ENCODE assay signal across 1 cellular context in the genomic region with DNA sequence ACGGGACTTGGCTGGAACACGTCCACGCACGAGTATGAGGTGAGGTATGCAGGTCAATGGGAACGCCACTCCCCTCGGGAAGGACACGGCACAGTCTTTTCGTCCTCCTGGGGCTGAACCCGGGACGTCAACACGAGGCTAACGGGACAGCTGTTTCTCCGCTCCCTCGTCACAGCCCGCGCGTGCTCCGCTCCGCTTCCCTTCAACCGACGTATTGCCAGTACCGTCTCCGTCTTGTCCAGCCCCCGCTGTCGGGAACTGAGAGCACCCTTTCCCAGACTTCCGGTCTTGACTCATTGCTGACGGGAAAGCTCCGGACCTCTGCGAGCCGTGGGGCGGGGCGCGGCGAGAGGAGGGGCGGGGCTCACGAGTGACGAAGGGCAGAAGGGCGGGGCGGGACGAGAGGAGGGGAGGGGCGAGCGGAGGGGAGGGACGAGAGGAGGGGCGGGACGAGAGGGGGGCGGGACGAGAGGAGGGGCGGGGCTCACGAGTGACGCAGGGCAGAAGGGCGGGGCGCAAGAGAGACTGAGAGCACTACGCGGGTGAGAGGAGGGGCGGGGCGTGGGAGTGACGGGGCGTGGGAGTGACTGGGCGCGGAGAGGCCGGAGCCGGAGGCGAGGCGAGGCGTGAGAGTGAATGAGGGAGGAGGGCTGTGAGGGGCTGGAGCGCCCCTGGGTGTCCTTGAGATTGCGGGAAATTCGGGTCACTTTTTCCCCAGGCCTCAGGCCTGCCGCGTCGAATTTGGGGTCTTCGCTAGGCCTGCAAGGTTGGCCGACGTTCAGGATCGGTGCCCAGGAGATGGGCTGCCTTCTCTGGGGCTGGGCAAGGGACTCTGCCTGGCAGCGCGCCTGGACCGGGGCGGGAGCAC.
TF ChIP-seq lines count a peak whose summit lies in the region.

No MANE protein-coding gene starts in this region.

TF ChIP-seq in HepG2, 621 proteins besides CTCF, POLR2A, EP300 and RAD21 (continued from another document and continues in another):
- peak; percentile 83; the same call in 1 of the 2 replicates for TF ChIP-seq TARDBP (CRISPR knock-in tag; IDR thresholded peaks at IDR 0.05)
- peak; percentile 40; the same call in 1 of the 2 replicates for TF ChIP-seq ZNF292 (CRISPR knock-in tag; IDR thresholded peaks at IDR 0.05; ENCODE audit: borderline replicate concordance, low read depth)
- TF ChIP-seq NCOA2 (CRISPR knock-in tag; IDR thresholded peaks at IDR 0.05), result peak; percentile 67
- peak; percentile 70; the same call in 1 of the 2 replicates for TF ChIP-seq TFE3 (CRISPR knock-in tag; IDR thresholded peaks at IDR 0.05)
- no peak for TF ChIP-seq ZNF75D (CRISPR knock-in tag; IDR thresholded peaks at IDR 0.05; ENCODE audit: borderline replicate concordance)
- peak; percentile 95 for TF ChIP-seq ZBTB21 (CRISPR knock-in tag; IDR thresholded peaks at IDR 0.05)
- TF ChIP-seq, protein P1, sequence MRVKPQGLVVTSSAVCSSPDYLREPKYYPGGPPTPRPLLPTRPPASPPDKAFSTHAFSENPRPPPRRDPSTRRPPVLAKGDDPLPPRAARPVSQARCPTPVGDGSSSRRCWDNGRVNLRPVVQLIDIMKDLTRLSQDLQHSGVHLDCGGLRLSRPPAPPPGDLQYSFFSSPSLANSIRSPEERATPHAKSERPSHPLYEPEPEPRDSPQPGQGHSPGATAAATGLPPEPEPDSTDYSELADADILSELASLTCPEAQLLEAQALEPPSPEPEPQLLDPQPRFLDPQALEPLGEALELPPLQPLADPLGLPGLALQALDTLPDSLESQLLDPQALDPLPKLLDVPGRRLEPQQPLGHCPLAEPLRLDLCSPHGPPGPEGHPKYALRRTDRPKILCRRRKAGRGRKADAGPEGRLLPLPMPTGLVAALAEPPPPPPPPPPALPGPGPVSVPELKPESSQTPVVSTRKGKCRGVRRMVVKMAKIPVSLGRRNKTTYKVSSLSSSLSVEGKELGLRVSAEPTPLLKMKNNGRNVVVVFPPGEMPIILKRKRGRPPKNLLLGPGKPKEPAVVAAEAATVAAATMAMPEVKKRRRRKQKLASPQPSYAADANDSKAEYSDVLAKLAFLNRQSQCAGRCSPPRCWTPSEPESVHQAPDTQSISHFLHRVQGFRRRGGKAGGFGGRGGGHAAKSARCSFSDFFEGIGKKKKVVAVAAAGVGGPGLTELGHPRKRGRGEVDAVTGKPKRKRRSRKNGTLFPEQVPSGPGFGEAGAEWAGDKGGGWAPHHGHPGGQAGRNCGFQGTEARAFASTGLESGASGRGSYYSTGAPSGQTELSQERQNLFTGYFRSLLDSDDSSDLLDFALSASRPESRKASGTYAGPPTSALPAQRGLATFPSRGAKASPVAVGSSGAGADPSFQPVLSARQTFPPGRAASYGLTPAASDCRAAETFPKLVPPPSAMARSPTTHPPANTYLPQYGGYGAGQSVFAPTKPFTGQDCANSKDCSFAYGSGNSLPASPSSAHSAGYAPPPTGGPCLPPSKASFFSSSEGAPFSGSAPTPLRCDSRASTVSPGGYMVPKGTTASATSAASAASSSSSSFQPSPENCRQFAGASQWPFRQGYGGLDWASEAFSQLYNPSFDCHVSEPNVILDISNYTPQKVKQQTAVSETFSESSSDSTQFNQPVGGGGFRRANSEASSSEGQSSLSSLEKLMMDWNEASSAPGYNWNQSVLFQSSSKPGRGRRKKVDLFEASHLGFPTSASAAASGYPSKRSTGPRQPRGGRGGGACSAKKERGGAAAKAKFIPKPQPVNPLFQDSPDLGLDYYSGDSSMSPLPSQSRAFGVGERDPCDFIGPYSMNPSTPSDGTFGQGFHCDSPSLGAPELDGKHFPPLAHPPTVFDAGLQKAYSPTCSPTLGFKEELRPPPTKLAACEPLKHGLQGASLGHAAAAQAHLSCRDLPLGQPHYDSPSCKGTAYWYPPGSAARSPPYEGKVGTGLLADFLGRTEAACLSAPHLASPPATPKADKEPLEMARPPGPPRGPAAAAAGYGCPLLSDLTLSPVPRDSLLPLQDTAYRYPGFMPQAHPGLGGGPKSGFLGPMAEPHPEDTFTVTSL (CRISPR knock-in tag; IDR thresholded peaks at IDR 0.05; ENCODE audit: borderline replicate concordance), result peak; percentile 64; the same call in 1 of the 2 replicates
- TF ChIP-seq, protein P2, sequence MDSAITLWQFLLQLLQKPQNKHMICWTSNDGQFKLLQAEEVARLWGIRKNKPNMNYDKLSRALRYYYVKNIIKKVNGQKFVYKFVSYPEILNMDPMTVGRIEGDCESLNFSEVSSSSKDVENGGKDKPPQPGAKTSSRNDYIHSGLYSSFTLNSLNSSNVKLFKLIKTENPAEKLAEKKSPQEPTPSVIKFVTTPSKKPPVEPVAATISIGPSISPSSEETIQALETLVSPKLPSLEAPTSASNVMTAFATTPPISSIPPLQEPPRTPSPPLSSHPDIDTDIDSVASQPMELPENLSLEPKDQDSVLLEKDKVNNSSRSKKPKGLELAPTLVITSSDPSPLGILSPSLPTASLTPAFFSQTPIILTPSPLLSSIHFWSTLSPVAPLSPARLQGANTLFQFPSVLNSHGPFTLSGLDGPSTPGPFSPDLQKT (CRISPR knock-in tag; IDR thresholded peaks at IDR 0.05; ENCODE audit: borderline replicate concordance), result peak; percentile 50; the same call in 1 of the 2 replicates
- TF ChIP-seq, protein P3, sequence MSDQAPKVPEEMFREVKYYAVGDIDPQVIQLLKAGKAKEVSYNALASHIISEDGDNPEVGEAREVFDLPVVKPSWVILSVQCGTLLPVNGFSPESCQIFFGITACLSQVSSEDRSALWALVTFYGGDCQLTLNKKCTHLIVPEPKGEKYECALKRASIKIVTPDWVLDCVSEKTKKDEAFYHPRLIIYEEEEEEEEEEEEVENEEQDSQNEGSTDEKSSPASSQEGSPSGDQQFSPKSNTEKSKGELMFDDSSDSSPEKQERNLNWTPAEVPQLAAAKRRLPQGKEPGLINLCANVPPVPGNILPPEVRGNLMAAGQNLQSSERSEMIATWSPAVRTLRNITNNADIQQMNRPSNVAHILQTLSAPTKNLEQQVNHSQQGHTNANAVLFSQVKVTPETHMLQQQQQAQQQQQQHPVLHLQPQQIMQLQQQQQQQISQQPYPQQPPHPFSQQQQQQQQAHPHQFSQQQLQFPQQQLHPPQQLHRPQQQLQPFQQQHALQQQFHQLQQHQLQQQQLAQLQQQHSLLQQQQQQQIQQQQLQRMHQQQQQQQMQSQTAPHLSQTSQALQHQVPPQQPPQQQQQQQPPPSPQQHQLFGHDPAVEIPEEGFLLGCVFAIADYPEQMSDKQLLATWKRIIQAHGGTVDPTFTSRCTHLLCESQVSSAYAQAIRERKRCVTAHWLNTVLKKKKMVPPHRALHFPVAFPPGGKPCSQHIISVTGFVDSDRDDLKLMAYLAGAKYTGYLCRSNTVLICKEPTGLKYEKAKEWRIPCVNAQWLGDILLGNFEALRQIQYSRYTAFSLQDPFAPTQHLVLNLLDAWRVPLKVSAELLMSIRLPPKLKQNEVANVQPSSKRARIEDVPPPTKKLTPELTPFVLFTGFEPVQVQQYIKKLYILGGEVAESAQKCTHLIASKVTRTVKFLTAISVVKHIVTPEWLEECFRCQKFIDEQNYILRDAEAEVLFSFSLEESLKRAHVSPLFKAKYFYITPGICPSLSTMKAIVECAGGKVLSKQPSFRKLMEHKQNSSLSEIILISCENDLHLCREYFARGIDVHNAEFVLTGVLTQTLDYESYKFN (CRISPR knock-in tag; conservative IDR thresholded peaks at IDR 0.05), result peak; percentile 35; the same call in 1 of the 2 replicates
- 0 out of 2 replicates have a peak, but pooled peaks have one; percentile 22 for TF ChIP-seq MEIS1 (CRISPR knock-in tag; IDR thresholded peaks at IDR 0.05; ENCODE audit: borderline replicate concordance)
- TF ChIP-seq HNRNPLL (IDR thresholded peaks at IDR 0.05; ENCODE audit: low read depth, low read length, poor library complexity, severe bottlenecking), result peak; percentile 11
- no peak for TF ChIP-seq PRPF4 (IDR thresholded peaks at IDR 0.05; ENCODE audit: low read depth, low read length, poor library complexity, severe bottlenecking)
- TF ChIP-seq ZC3H4 (CRISPR knock-in tag; IDR thresholded peaks at IDR 0.05; ENCODE audit: borderline replicate concordance), result no peak
- TF ChIP-seq HIVEP1 (CRISPR knock-in tag; IDR thresholded peaks at IDR 0.05), result 0 out of 2 replicates have a peak, but pooled peaks have one; percentile 10
- TF ChIP-seq, protein P4, sequence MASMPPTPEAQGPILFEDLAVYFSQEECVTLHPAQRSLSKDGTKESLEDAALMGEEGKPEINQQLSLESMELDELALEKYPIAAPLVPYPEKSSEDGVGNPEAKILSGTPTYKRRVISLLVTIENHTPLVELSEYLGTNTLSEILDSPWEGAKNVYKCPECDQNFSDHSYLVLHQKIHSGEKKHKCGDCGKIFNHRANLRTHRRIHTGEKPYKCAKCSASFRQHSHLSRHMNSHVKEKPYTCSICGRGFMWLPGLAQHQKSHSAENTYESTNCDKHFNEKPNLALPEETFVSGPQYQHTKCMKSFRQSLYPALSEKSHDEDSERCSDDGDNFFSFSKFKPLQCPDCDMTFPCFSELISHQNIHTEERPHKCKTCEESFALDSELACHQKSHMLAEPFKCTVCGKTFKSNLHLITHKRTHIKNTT (CRISPR knock-in tag; IDR thresholded peaks at IDR 0.05), result no peak
- TF ChIP-seq TCF12 (IDR thresholded peaks at IDR 0.05), result no peak
- peak; percentile 19; the same call in 1 of the 2 replicates for TF ChIP-seq TCF12 (CRISPR knock-in tag; IDR thresholded peaks at IDR 0.05)
- no peak for TF ChIP-seq FOXA1 (IDR thresholded peaks at IDR 0.05)
- TF ChIP-seq FOXA1 (CRISPR knock-in tag; IDR thresholded peaks at IDR 0.05), result peak; percentile 49; the same call in 1 of the 2 replicates
- peak; percentile 79; the same call in 1 of the 2 replicates for TF ChIP-seq CBX5 (CRISPR knock-in tag; IDR thresholded peaks at IDR 0.05; ENCODE audit: borderline replicate concordance)
- no peak for TF ChIP-seq SMYD3 (CRISPR knock-in tag; IDR thresholded peaks at IDR 0.05)
- TF ChIP-seq AGO1 (IDR thresholded peaks at IDR 0.05; ENCODE audit: low read depth, low read length, poor library complexity, severe bottlenecking), result no peak
- peak; percentile 71 for TF ChIP-seq RBFOX2 (IDR thresholded peaks at IDR 0.05; ENCODE audit: low read depth, low read length)
- TF ChIP-seq DMAP1 (CRISPR knock-in tag; IDR thresholded peaks at IDR 0.05), result peak; percentile 76; the same call in 1 of the 2 replicates
- no peak for TF ChIP-seq RARG (CRISPR knock-in tag; IDR thresholded peaks at IDR 0.05; ENCODE audit: low read depth)
- 0 out of 2 replicates have a peak, but pooled peaks have one; percentile 24 for TF ChIP-seq EED (CRISPR knock-in tag; IDR thresholded peaks at IDR 0.05)
- TF ChIP-seq SMAD3 (CRISPR knock-in tag; IDR thresholded peaks at IDR 0.05), result peak; percentile 74; the same call in 1 of the 2 replicates
- TF ChIP-seq ZNF205 (CRISPR knock-in tag; IDR thresholded peaks at IDR 0.05), result peak; percentile 60; the same call in 1 of the 2 replicates
- TF ChIP-seq ARID2 (CRISPR knock-in tag; IDR thresholded peaks at IDR 0.05; ENCODE audit: borderline replicate concordance), result no peak
- TF ChIP-seq, protein P5, sequence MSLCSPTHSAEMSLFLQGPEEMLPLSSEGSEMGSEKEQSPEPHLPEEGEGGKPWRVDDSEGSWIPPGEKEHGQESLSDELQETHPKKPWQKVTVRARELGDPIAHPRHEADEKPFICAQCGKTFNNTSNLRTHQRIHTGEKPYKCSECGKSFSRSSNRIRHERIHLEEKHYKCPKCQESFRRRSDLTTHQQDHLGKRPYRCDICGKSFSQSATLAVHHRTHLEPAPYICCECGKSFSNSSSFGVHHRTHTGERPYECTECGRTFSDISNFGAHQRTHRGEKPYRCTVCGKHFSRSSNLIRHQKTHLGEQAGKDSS (CRISPR knock-in tag; IDR thresholded peaks at IDR 0.05; ENCODE audit: borderline replicate concordance, low read depth), result peak; percentile 58; the same call in 1 of the 2 replicates
- TF ChIP-seq HBP1 (CRISPR knock-in tag; IDR thresholded peaks at IDR 0.05; ENCODE audit: low read depth), result peak; percentile 27; the same call in 1 of the 2 replicates
- no peak for TF ChIP-seq ZSCAN30 (CRISPR knock-in tag; IDR thresholded peaks at IDR 0.05)
- 0 out of 2 replicates have a peak, but pooled peaks have one; percentile 70 for TF ChIP-seq CREB3 (CRISPR knock-in tag; IDR thresholded peaks at IDR 0.05)
- TF ChIP-seq, protein P6, sequence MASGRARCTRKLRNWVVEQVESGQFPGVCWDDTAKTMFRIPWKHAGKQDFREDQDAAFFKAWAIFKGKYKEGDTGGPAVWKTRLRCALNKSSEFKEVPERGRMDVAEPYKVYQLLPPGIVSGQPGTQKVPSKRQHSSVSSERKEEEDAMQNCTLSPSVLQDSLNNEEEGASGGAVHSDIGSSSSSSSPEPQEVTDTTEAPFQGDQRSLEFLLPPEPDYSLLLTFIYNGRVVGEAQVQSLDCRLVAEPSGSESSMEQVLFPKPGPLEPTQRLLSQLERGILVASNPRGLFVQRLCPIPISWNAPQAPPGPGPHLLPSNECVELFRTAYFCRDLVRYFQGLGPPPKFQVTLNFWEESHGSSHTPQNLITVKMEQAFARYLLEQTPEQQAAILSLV (CRISPR knock-in tag; IDR thresholded peaks at IDR 0.05; ENCODE audit: borderline replicate concordance), result peak; percentile 86; the same call in 1 of the 2 replicates
- TF ChIP-seq ZNF557 (CRISPR knock-in tag; IDR thresholded peaks at IDR 0.05), result peak; percentile 66; the same call in 1 of the 2 replicates
- peak; percentile 75; the same call in 1 of the 2 replicates for TF ChIP-seq DRAP1 (CRISPR knock-in tag; IDR thresholded peaks at IDR 0.05)
